1 cellular context compared by ENCODE assay signal in genomic region chr11:59833602-59834001, GRCh38.
TF ChIP-seq lines count a peak whose summit lies in the region.

No MANE protein-coding gene starts in this region.

TF ChIP-seq in K562, 482 proteins besides CTCF, POLR2A, EP300 and RAD21 (continued from another document):
- no peak for TF ChIP-seq SMAD2 (IDR thresholded peaks at IDR 0.05; ENCODE audit: low read depth, low read length)
- no peak for TF ChIP-seq SIN3A (IDR thresholded peaks at IDR 0.05; ENCODE audit: borderline replicate concordance in 2 of 2, control insufficient read depth in 1 of 2, low read depth in 2 of 2, low read length in 2 of 2)
- TF ChIP-seq ZNF316 (IDR thresholded peaks at IDR 0.05), result peak; percentile 88
- TF ChIP-seq ZNF717 (CRISPR knock-in tag; IDR thresholded peaks at IDR 0.05), result no peak
- no peak for TF ChIP-seq SOX6 (IDR thresholded peaks at IDR 0.05)
- no peak for TF ChIP-seq MED1 (CRISPR knock-in tag; IDR thresholded peaks at IDR 0.05; ENCODE audit: borderline replicate concordance)
- TF ChIP-seq ZEB2 (IDR thresholded peaks at IDR 0.05), result no peak
- no peak for TF ChIP-seq SMARCA5 (IDR thresholded peaks at IDR 0.05)
- TF ChIP-seq ETS1 (conservative IDR thresholded peaks at IDR 0.05; ENCODE audit: control insufficient read depth, low read depth, low read length), result no peak
- TF ChIP-seq TAF7 (tag; IDR thresholded peaks at IDR 0.05), result no peak
- no peak for TF ChIP-seq SMARCE1 (IDR thresholded peaks at IDR 0.05)
- no peak for TF ChIP-seq SMAD1 (IDR thresholded peaks at IDR 0.05; ENCODE audit: low read depth, low read length, partially characterized antibody)
- no peak for TF ChIP-seq CCNT2 (IDR thresholded peaks at IDR 0.05; ENCODE audit: borderline replicate concordance, extremely low read depth, insufficient read length, low read depth, low read length)
- TF ChIP-seq MTF1 (CRISPR knock-in tag; IDR thresholded peaks at IDR 0.05; ENCODE audit: borderline replicate concordance), result no peak
- TF ChIP-seq NBN (IDR thresholded peaks at IDR 0.05; ENCODE audit: low read depth), result no peak
- no peak for TF ChIP-seq RBFOX2 (IDR thresholded peaks at IDR 0.05; ENCODE audit: low read depth, low read length)
- TF ChIP-seq SMARCC2 (IDR thresholded peaks at IDR 0.05; ENCODE audit: low read depth), result no peak
- no peak for TF ChIP-seq TRIM24 (IDR thresholded peaks at IDR 0.05)
- TF ChIP-seq ZNF212 (CRISPR knock-in tag; IDR thresholded peaks at IDR 0.05), result no peak
- no peak for TF ChIP-seq RFX1 (IDR thresholded peaks at IDR 0.05)
- TF ChIP-seq HMG20B (CRISPR knock-in tag; IDR thresholded peaks at IDR 0.05), result no peak
- peak; percentile 70 for TF ChIP-seq NFE2L1 (tag; IDR thresholded peaks at IDR 0.05; ENCODE audit: borderline replicate concordance, low read depth)
- no peak for TF ChIP-seq NCOA1 (IDR thresholded peaks at IDR 0.05; ENCODE audit: low read depth)
- no peak for TF ChIP-seq ZNF655 (CRISPR knock-in tag; IDR thresholded peaks at IDR 0.05)
- no peak for TF ChIP-seq YBX1 (IDR thresholded peaks at IDR 0.05)
- TF ChIP-seq THRB (CRISPR knock-in tag; conservative IDR thresholded peaks at IDR 0.05), result no peak
- no peak for TF ChIP-seq GABPB2 (CRISPR knock-in tag; conservative IDR thresholded peaks at IDR 0.05)
- no peak for TF ChIP-seq ZC3H4 (CRISPR knock-in tag; IDR thresholded peaks at IDR 0.05; ENCODE audit: borderline replicate concordance)
- no peak for TF ChIP-seq CHAMP1 (IDR thresholded peaks at IDR 0.05)
- no peak for TF ChIP-seq BACH1 (tag; IDR thresholded peaks at IDR 0.05)
- no peak for TF ChIP-seq ILF3 (IDR thresholded peaks at IDR 0.05; ENCODE audit: borderline replicate concordance)
- no peak for TF ChIP-seq NCOA4 (IDR thresholded peaks at IDR 0.05; ENCODE audit: partially characterized antibody)
